In the genomic region with DNA sequence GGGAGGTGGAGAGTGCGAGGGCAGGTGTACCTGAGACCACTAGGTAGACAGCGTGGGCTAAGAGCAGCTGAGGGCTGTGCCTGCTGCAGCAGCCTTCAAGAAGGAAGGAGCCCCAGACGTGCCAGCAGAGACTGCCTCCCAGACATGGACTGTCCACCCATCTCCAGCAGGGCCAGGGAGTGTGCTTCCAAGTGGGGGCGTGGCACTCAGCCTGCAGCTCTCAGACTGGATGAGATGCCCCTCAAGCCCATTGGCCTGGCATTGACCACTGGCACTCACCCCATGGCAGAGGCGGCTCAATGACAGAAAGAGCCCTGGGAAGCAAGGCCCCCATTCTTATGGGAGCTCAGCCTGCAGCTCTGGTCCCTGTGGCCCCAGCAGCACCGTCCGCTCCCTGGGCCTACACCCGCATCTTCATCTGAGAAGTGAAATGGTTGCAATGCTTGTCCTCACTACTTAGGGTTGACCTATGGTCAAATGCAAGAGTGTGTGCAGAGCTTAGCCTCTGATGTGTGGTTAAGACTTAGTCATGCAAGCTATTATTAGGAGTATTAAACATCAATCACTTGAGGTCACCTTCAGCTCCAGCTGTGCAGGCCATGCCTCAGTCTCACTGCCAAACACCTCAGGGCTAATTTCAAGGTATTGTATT, we compare ENCODE assay signal across 19 cellular contexts.
A peak's percentile ranks its signal among the peaks of the same experiment; 100 is the strongest.
DNase-seq lines count a peak whose midpoint lies in the region; ATAC-seq and TF ChIP-seq lines count a peak whose summit lies in the region.
"Had no signal": no experiment of that assay in that cellular context is flagged by ENCODE, and none has a peak within 500 bp of the region (broad histone marks: within the 10 kb centered on the region; RNA-seq: fewer than 3 reads in every experiment).

No MANE protein-coding gene starts in this region.

- H3K4me3 Mint-ChIP-seq in MCF 10A (ENCODE audit: unreplicated experiment) (no peak overlapping the region), type B pancreatic cell (no peak overlapping the region)
- H3K4me3 Mint-ChIP-seq: activated naive CD8-positive, alpha-beta T cell; nephron progenitor cell; stimulated activated naive CD8-positive, alpha-beta T cell treated with anti-CD3 and anti-CD28 coated beads, Interleukin-15, amount 100 ng/mL, for 72 hours had no signal

- no peak overlapping the region for H3K27ac Mint-ChIP-seq in MCF 10A (ENCODE audit: low read depth, unreplicated experiment)
- H3K27ac Mint-ChIP-seq in type B pancreatic cell, result no peak overlapping the region
- H3K27ac Mint-ChIP-seq: activated naive CD8-positive, alpha-beta T cell; stimulated activated naive CD8-positive, alpha-beta T cell treated with anti-CD3 and anti-CD28 coated beads, Interleukin-15, amount 100 ng/mL, for 72 hours had no signal

- no peaks in the 10 kb centered on the region for H3K9me3 Mint-ChIP-seq in MCF 10A (ENCODE audit: unreplicated experiment)
- H3K9me3 Mint-ChIP-seq in type B pancreatic cell, result no peaks in the 10 kb centered on the region
- H3K9me3 Mint-ChIP-seq: stimulated activated naive CD8-positive, alpha-beta T cell treated with anti-CD3 and anti-CD28 coated beads, Interleukin-15, amount 100 ng/mL, for 72 hours had no signal

- H3K4me3 ChIP-seq in breast epithelium, result no peak overlapping the region
- no peak overlapping the region for H3K4me3 ChIP-seq in colonic mucosa
- H3K4me3 ChIP-seq: heart right ventricle, SK-N-MC, skin epidermis had no signal

- no peak for TF ChIP-seq POLR2A in breast epithelium (IDR thresholded peaks at IDR 0.05)

- peak; percentile 12 to 45 for DNase-seq in breast epithelium (ENCODE audit: low spot score in 2 of 2)
- DNase-seq in MCF 10A (ENCODE audit: unreplicated experiment), result no peak
- peak; percentile 9 for DNase-seq in colonic mucosa
- peak; percentile 9 for DNase-seq in mucosa of gallbladder (ENCODE audit: low spot score)
- DNase-seq in type B pancreatic cell (ENCODE audit: extremely low spot score, unreplicated experiment), result peak; percentile 48
- no peak for DNase-seq in activated gamma-delta T cell treated with Interleukin-2 at 50 U/mL for 16 hours
- no peak for DNase-seq in NCI-H345 (lab: John Stamatoyannopoulos, UW)
- DNase-seq: central memory CD4-positive, alpha-beta T cell; heart right ventricle; left colon; NCI-H1048; NCI-H2171 treated with DMSO at 0.1 percent for 48 hours; nephron progenitor cell; stimulated activated naive CD8-positive, alpha-beta T cell treated with anti-CD3 and anti-CD28 coated beads, Interleukin-15, amount 100 ng/mL, for 72 hours had no signal

- H3K4me1 ChIP-seq in breast epithelium (no peaks in the 10 kb centered on the region), colonic mucosa (no peaks in the 10 kb centered on the region)

- H3K27me3 Mint-ChIP-seq in MCF 10A (ENCODE audit: insufficient read depth, unreplicated experiment), result peaks cover 30% of the 10 kb centered on the region
- H3K27me3 Mint-ChIP-seq in type B pancreatic cell, result peaks cover 4% of the 10 kb centered on the region

- H3K9ac ChIP-seq in colonic mucosa (ENCODE audit: low read depth in 2 of 2, low read length in 2 of 2), result no peak overlapping the region

- intact Hi-C loops in breast epithelium (cut with DNase I; ENCODE audit: low total_unique reads) (no loop called here), MCF 10A (cut with micrococcal nuclease) (no loop called here), colonic mucosa (cut with DNase I) (no loop called here)

- H3K27me3 ChIP-seq in breast epithelium (peaks cover 0 to 16% of the 10 kb centered on the region in 2 donors), colonic mucosa (no peaks in the 10 kb centered on the region)

- no peak for TF ChIP-seq CTCF in breast epithelium (IDR thresholded peaks at IDR 0.05)
- TF ChIP-seq CTCF in MCF 10A (IDR thresholded peaks at IDR 0.05; ENCODE audit: unreplicated experiment), result no peak
- TF ChIP-seq CTCF in colonic mucosa (IDR thresholded peaks at IDR 0.05), result no peak
- TF ChIP-seq CTCF in type B pancreatic cell (conservative IDR thresholded peaks at IDR 0.05), result no peak

- BruUV-seq in MCF 10A (replicated peaks; lab: Mats Ljungman, UMichigan), result no TSS peak

- CTCF ChIA-PET in MCF 10A (lab: Yijun Ruan, JAX), result interaction anchor here (0.8 to 1.2 kb wide), 3 partner anchors 52 to 162 kb away, joined by 3 to 4 read pairs (median 4); no protein-coding TSS in a partner anchor

- H3K9me3 ChIP-seq in breast epithelium, result no peaks in the 10 kb centered on the region
- H3K9me3 ChIP-seq in colonic mucosa, result no peaks in the 10 kb centered on the region
- H3K9me3 ChIP-seq: heart right ventricle had no signal

- H3K36me3 ChIP-seq in breast epithelium (no peaks in the 10 kb centered on the region), colonic mucosa (no peaks in the 10 kb centered on the region)
- H3K36me3 ChIP-seq: heart right ventricle had no signal

- POLR2A ChIA-PET in MCF 10A (lab: Yijun Ruan, JAX), result no interaction called here

- H3K4me1 Mint-ChIP-seq in MCF 10A (ENCODE audit: insufficient read depth, unreplicated experiment) (no peaks in the 10 kb centered on the region), type B pancreatic cell (ENCODE audit: unreplicated experiment) (peaks cover 16% of the 10 kb centered on the region)
- H3K4me1 Mint-ChIP-seq: stimulated activated naive CD8-positive, alpha-beta T cell treated with anti-CD3 and anti-CD28 coated beads, Interleukin-15, amount 100 ng/mL, for 72 hours had no signal

- H3K36me3 Mint-ChIP-seq in MCF 10A (ENCODE audit: insufficient read depth, unreplicated experiment) (no peaks in the 10 kb centered on the region), type B pancreatic cell (no peaks in the 10 kb centered on the region)
- H3K36me3 Mint-ChIP-seq: activated naive CD8-positive, alpha-beta T cell had no signal

- no peak overlapping the region for H3K27ac ChIP-seq in breast epithelium
- H3K27ac ChIP-seq in colonic mucosa, result no peak overlapping the region
- H3K27ac ChIP-seq: epithelial cell of prostate, heart right ventricle, SK-N-MC had no signal

- no peak for ATAC-seq in GM21529 (IDR thresholded peaks at IDR 0.05; ENCODE audit: unreplicated experiment)
- ATAC-seq: left colon; stimulated activated naive CD8-positive, alpha-beta T cell treated with anti-CD3 and anti-CD28 coated beads, Interleukin-15, amount 100 ng/mL, for 72 hours had no signal

Comparison
In these comparisons a context has a peak if more than half of its experiments do, and no peak if none do; other contexts are left out.
1. DNase-seq: peak in breast epithelium (2 of 2), colonic mucosa (single experiment), mucosa of gallbladder (single experiment) and type B pancreatic cell (single experiment); none in MCF 10A (single experiment), activated gamma-delta T cell treated with Interleukin-2 at 50 U/mL for 16 hours (single experiment) and NCI-H345 (single experiment).